ENCODE assay signal across 1 cellular context in the genomic region with DNA sequence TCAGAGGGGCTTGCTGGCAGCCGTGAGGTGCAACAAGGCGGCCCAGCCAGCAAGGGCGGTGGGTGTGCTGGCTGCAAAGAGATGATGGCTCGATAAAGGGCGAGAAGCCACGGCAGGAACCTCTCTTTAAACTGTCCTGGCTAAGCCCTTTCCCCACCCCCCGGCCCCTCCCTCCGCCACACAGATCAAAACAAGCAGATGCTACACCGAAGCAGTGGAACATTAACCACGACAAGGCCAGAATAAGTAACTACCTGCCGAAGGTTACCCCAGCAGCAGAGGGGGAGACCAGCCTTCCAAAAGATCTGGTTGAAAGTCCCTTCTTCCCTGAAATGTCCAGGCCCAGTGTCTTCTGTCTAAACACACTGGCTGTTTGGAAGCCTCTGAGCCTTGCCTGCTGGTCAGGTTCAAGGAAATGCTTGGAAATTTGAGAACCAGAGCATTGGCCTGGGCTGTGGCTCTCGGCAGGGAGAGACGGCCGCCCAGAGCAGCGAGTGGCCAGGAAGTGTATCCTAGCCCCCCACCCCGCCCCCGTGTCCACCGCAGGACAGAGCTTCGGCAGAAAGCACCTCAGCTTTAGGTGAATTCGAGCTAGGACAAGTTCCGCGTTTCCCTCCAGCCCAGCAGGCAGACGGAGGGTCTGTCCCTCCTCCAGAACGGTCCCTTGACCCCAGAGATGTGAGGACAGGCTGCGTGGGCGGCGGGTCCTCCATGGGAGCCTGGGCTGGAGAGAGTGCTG.
TF ChIP-seq lines count a peak whose summit lies in the region.

No MANE protein-coding gene starts in this region.

TF ChIP-seq in HepG2, 621 proteins besides CTCF, POLR2A, EP300 and RAD21 (continued from another document and continues in another):
- TF ChIP-seq DNMT3B (CRISPR knock-in tag; conservative IDR thresholded peaks at IDR 0.05) (no peak), ZNF30 (CRISPR knock-in tag; IDR thresholded peaks at IDR 0.05) (0 out of 2 replicates have a peak, but pooled peaks have one; percentile 55), POLR2G (IDR thresholded peaks at IDR 0.05; ENCODE audit: low read depth, low read length) (peak; percentile 83; the same call in 1 of the 2 replicates), ZNF205 (CRISPR knock-in tag; IDR thresholded peaks at IDR 0.05) (no peak), BCL6 (CRISPR knock-in tag; IDR thresholded peaks at IDR 0.05) (peak; percentile 52; the same call in 1 of the 2 replicates), ZNF292 (CRISPR knock-in tag; IDR thresholded peaks at IDR 0.05; ENCODE audit: borderline replicate concordance, low read depth) (peak; percentile 55; the same call in 1 of the 2 replicates), ZNF556 (CRISPR knock-in tag; IDR thresholded peaks at IDR 0.05; ENCODE audit: borderline replicate concordance) (peak; percentile 66; the same call in 1 of the 2 replicates), AKAP8 (CRISPR knock-in tag; IDR thresholded peaks at IDR 0.05) (peak; percentile 75; the same call in 1 of the 2 replicates), THRA (CRISPR knock-in tag; IDR thresholded peaks at IDR 0.05; ENCODE audit: borderline replicate concordance) (0 out of 2 replicates have a peak, but pooled peaks have one; percentile 7), ZNF225 (CRISPR knock-in tag; IDR thresholded peaks at IDR 0.05) (no peak), KDM1A (CRISPR knock-in tag; IDR thresholded peaks at IDR 0.05) (no peak), SP140L (CRISPR knock-in tag; IDR thresholded peaks at IDR 0.05; ENCODE audit: borderline replicate concordance) (0 out of 2 replicates have a peak, but pooled peaks have one; percentile 19), GPBP1L1 (CRISPR knock-in tag; IDR thresholded peaks at IDR 0.05) (no peak), ZNF777 (CRISPR knock-in tag; IDR thresholded peaks at IDR 0.05) (no peak), THAP8 (CRISPR knock-in tag; IDR thresholded peaks at IDR 0.05; ENCODE audit: borderline replicate concordance) (no peak), ZNF564 (CRISPR knock-in tag; IDR thresholded peaks at IDR 0.05) (0 out of 2 replicates have a peak, but pooled peaks have one; percentile 25), ZNF780A (CRISPR knock-in tag; IDR thresholded peaks at IDR 0.05) (no peak), BCL3 (CRISPR knock-in tag; IDR thresholded peaks at IDR 0.05) (no peak), ZNF382 (CRISPR knock-in tag; IDR thresholded peaks at IDR 0.05; ENCODE audit: borderline replicate concordance) (no peak), POLR2AphosphoS2 (IDR thresholded peaks at IDR 0.05; ENCODE audit: low read depth, low read length) (no peak), FOXP4 (CRISPR knock-in tag; IDR thresholded peaks at IDR 0.05) (peak; percentile 58; the same call in 1 of the 2 replicates), DR1 (CRISPR knock-in tag; IDR thresholded peaks at IDR 0.05) (0 out of 2 replicates have a peak, but pooled peaks have one; percentile 38), GABPA (IDR thresholded peaks at IDR 0.05; ENCODE audit: low read depth, low read length) (no peak), GABPA (CRISPR knock-in tag; IDR thresholded peaks at IDR 0.05; ENCODE audit: low read depth) (0 out of 2 replicates have a peak, but pooled peaks have one; percentile 11), NR2C2 (CRISPR knock-in tag; IDR thresholded peaks at IDR 0.05; ENCODE audit: borderline replicate concordance) (no peak), ZMYM3 (CRISPR knock-in tag; IDR thresholded peaks at IDR 0.05) (no peak), ZNF383 (CRISPR knock-in tag; IDR thresholded peaks at IDR 0.05; ENCODE audit: borderline replicate concordance) (no peak), ARID4A (CRISPR knock-in tag; IDR thresholded peaks at IDR 0.05; ENCODE audit: borderline replicate concordance) (peak; percentile 79; the same call in 1 of the 2 replicates), SAFB2 (CRISPR knock-in tag; IDR thresholded peaks at IDR 0.05; ENCODE audit: borderline replicate concordance, low read depth) (peak; percentile 75; the same call in 1 of the 2 replicates), POLR2AphosphoS5 (IDR thresholded peaks at IDR 0.05; ENCODE audit: low read depth, low read length) (peak; percentile 74), ZNF34 (CRISPR knock-in tag; IDR thresholded peaks at IDR 0.05; ENCODE audit: borderline replicate concordance) (no peak), ZNF431 (CRISPR knock-in tag; IDR thresholded peaks at IDR 0.05; ENCODE audit: borderline replicate concordance, low read depth) (0 out of 2 replicates have a peak, but pooled peaks have one; percentile 22), ZNF451 (CRISPR knock-in tag; IDR thresholded peaks at IDR 0.05) (no peak), HHEX (CRISPR knock-in tag; IDR thresholded peaks at IDR 0.05) (no peak), FOSL2 (CRISPR knock-in tag; IDR thresholded peaks at IDR 0.05) (0 out of 2 replicates have a peak, but pooled peaks have one; percentile 16), PTBP1 (IDR thresholded peaks at IDR 0.05; ENCODE audit: low read depth, low read length, poor library complexity, severe bottlenecking) (no peak), MED8 (CRISPR knock-in tag; IDR thresholded peaks at IDR 0.05; ENCODE audit: insufficient replicate concordance) (no peak), ZNF232 (CRISPR knock-in tag; IDR thresholded peaks at IDR 0.05; ENCODE audit: borderline replicate concordance) (peak; percentile 33; the same call in 1 of the 2 replicates), GATA4 (IDR thresholded peaks at IDR 0.05; ENCODE audit: borderline replicate concordance, low read depth) (no peak; the same call in 1 of the 2 replicates), TOE1 (CRISPR knock-in tag; IDR thresholded peaks at IDR 0.05) (no peak), PLRG1 (conservative IDR thresholded peaks at IDR 0.05) (no peak)
- TF ChIP-seq, protein P1, sequence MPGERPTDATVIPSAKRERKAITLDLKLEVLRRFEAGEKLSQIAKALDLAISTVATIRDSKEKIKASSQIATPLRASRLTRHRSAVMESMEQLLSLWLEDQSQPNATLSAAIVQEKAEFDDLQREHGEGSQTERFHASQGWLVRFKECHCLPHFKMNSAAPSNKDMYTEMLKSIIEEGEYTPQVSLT (CRISPR knock-in tag; IDR thresholded peaks at IDR 0.05; ENCODE audit: borderline replicate concordance, low read depth): no peak
- TF ChIP-seq, protein P2, sequence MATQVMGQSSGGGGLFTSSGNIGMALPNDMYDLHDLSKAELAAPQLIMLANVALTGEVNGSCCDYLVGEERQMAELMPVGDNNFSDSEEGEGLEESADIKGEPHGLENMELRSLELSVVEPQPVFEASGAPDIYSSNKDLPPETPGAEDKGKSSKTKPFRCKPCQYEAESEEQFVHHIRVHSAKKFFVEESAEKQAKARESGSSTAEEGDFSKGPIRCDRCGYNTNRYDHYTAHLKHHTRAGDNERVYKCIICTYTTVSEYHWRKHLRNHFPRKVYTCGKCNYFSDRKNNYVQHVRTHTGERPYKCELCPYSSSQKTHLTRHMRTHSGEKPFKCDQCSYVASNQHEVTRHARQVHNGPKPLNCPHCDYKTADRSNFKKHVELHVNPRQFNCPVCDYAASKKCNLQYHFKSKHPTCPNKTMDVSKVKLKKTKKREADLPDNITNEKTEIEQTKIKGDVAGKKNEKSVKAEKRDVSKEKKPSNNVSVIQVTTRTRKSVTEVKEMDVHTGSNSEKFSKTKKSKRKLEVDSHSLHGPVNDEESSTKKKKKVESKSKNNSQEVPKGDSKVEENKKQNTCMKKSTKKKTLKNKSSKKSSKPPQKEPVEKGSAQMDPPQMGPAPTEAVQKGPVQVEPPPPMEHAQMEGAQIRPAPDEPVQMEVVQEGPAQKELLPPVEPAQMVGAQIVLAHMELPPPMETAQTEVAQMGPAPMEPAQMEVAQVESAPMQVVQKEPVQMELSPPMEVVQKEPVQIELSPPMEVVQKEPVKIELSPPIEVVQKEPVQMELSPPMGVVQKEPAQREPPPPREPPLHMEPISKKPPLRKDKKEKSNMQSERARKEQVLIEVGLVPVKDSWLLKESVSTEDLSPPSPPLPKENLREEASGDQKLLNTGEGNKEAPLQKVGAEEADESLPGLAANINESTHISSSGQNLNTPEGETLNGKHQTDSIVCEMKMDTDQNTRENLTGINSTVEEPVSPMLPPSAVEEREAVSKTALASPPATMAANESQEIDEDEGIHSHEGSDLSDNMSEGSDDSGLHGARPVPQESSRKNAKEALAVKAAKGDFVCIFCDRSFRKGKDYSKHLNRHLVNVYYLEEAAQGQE (IDR thresholded peaks at IDR 0.05; ENCODE audit: borderline replicate concordance in 1 of 2, low read depth in 1 of 2, low read length in 2 of 2): 0 out of 4 replicates have a peak, but pooled peaks of 1 of the 2 experiments have one; percentile 6
- TF ChIP-seq, protein P3, sequence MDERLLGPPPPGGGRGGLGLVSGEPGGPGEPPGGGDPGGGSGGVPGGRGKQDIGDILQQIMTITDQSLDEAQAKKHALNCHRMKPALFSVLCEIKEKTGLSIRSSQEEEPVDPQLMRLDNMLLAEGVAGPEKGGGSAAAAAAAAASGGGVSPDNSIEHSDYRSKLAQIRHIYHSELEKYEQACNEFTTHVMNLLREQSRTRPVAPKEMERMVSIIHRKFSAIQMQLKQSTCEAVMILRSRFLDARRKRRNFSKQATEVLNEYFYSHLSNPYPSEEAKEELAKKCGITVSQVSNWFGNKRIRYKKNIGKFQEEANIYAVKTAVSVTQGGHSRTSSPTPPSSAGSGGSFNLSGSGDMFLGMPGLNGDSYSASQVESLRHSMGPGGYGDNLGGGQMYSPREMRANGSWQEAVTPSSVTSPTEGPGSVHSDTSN (CRISPR knock-in tag; IDR thresholded peaks at IDR 0.05): no peak
